Comparison of ENCODE assay signal across 8 cellular contexts in genomic region chr16:50369133-50369804, GRCh38. TPM values are rescaled to one million over a fixed set of nuclear protein-coding genes. Genes with fewer than 3 reads are reported as not detected.
A peak's percentile ranks its signal among the peaks of the same experiment; 100 is the strongest.
DNase-seq lines count a peak whose midpoint lies in the region; ATAC-seq, FAIRE-seq and TF ChIP-seq lines count a peak whose summit lies in the region.

No MANE protein-coding gene starts in this region.

- no peak for TF ChIP-seq POLR2A in sigmoid colon (IDR thresholded peaks at IDR 0.05)

- H3K9me3 ChIP-seq in PC-9 (ENCODE audit: insufficient read depth, low read depth) (no peaks in the 10 kb centered on the region), sigmoid colon (no peaks in the 10 kb centered on the region)

- H3K27me3 ChIP-seq in PC-9 (ENCODE audit: insufficient read depth, low read depth) (no peaks in the 10 kb centered on the region), sigmoid colon (no peaks in the 10 kb centered on the region)

- peaks cover 42% of the 10 kb centered on the region for H3K79me2 ChIP-seq in PC-9 (ENCODE audit: low read depth)

- WGBS in sigmoid colon, 2 donors: 13 to 22% methylated on average over 7 of the region's 7 CpGs

- TF ChIP-seq EP300 in sigmoid colon (IDR thresholded peaks at IDR 0.05): no peak

- H4K20me1 ChIP-seq in PC-9 (ENCODE audit: insufficient read depth): peaks cover 13% of the 10 kb centered on the region

- H3K4me3 ChIP-seq in PC-9 (peak overlapping the region; percentile 41; the same call in 1 of the 2 replicates), epithelial cell of proximal tubule (ENCODE audit: low read depth, low read length) (peak overlapping the region; percentile 36), sigmoid colon (peak overlapping the region; percentile 22 to 100 (median 92))

- BruUV-seq in PC-9 (replicated peaks; lab: Mats Ljungman, UMichigan): TSS peak; percentile 29

- peak; percentile 56 for FAIRE-seq in GM19239 (lab: Jason Lieb, UNC)

- H3K36me3 ChIP-seq in PC-9 (ENCODE audit: low read depth) (0 out of 2 replicates have a peak, but pooled peaks cover 10% of the 10 kb centered on the region), sigmoid colon (peaks cover 0 to 22% (median 3%) of the 10 kb centered on the region in 4 donors)

- H3F3A ChIP-seq in PC-9 (ENCODE audit: insufficient read depth, low read depth): no peaks in the 10 kb centered on the region

- CTCF ChIA-PET in PC-9 (lab: Charles Lee): interaction anchor here (0.5 to 0.7 kb wide), 5 partner anchors 16 to 351 kb away, joined by 3 to 14 read pairs (median 5); no protein-coding TSS in a partner anchor

- H3K9me2 ChIP-seq in PC-9 (ENCODE audit: insufficient read depth): no peaks in the 10 kb centered on the region

- peak overlapping the region; percentile 67 for H3K4me2 ChIP-seq in PC-9

- POLR2A ChIA-PET in PC-9 (lab: Charles Lee; ENCODE audit: unreplicated experiment): no interaction called here

- H3K4me1 ChIP-seq in PC-9 (replicated peaks; ENCODE audit: insufficient read depth) (peaks cover 18% of the 10 kb centered on the region), sigmoid colon (peaks cover 0 to 64% (median 41%) of the 10 kb centered on the region in 4 donors)

- TF ChIP-seq CTCF in PC-9 (conservative IDR thresholded peaks at IDR 0.05) (0 out of 2 replicates have a peak, but pooled peaks have one; percentile 16), epithelial cell of proximal tubule (conservative IDR thresholded peaks at IDR 0.05; ENCODE audit: low read depth, low read length) (no peak), sigmoid colon (IDR thresholded peaks at IDR 0.05) (no peak)

- peak overlapping the region; percentile 77; the same call in 1 of the 2 replicates for H2AFZ ChIP-seq in PC-9

- H3K27ac ChIP-seq in PC-9 (no peak overlapping the region), sigmoid colon (peak overlapping the region; percentile 61 to 85 (median 76))

- no peak for ATAC-seq in GM21515 (IDR thresholded peaks at IDR 0.05; ENCODE audit: unreplicated experiment)
- ATAC-seq in HG02840 (IDR thresholded peaks at IDR 0.05; ENCODE audit: low FRiP score, unreplicated experiment): no peak

- intact Hi-C loops in PC-9 (cut with micrococcal nuclease; ENCODE audit: unreplicated experiment) (no loop called here), sigmoid colon (cut with DNase I) (loop anchor here (2.0 to 10.0 kb wide), 6 partner anchors 37 to 438 kb away; partner anchors contain the start of genes CNEP1R1, CYLD and TENT4B)

- DNase-seq in GM19239 (ENCODE audit: insufficient read length, low spot score) (no peak), PC-9 (no peak), epithelial cell of proximal tubule (ENCODE audit: low read depth) (no peak), sigmoid colon (no peak), NCI-H748 treated with DMSO at 0.1 percent for 48 hours (lab: John Stamatoyannopoulos, UW) (no peak)
- DNase-seq in stimulated activated CD4-positive, alpha-beta T cell treated with anti-CD3 and anti-CD28 coated beads, Interleukin-4, amount 100 ng/mL, for 1 hour: no peak

RNA-seq across cellular contexts. Expression of gene BRD7, which starts 0.5 kb away (rescaled TPM):
- total RNA-seq in PC-9 (2021): 72.1 and 76.6 TPM in 2 replicates
- 54.3 and 61.1 TPM in 2 replicates for total RNA-seq in epithelial cell of proximal tubule
- 10 to 100 TPM; 52.0 to 56.4 (median 53.7) TPM for total RNA-seq in sigmoid colon
- polyA plus RNA-seq in sigmoid colon: 10 to 100 TPM; 34.2 to 38.6 (median 38.6) TPM

Comparison
In these comparisons a context has a peak if more than half of its experiments do, and no peak if none do; other contexts are left out.
1. H3K4me3 ChIP-seq: peak in every context shown above with its lines; median percentile 92 in sigmoid colon; 41 in PC-9; 36 in epithelial cell of proximal tubule.